ENCODE assay signal across 14 cellular contexts in genomic region chr15:62844564-62845235, GRCh38.
"Had no signal": no experiment of that assay in that cellular context is flagged by ENCODE, and none has a peak within 500 bp of the region (broad histone marks: within the 10 kb centered on the region; RNA-seq: fewer than 3 reads in every experiment).

No MANE protein-coding gene starts in this region.

- H3K27me3 ChIP-seq: adrenal gland, body of pancreas, dorsolateral prefrontal cortex, foreskin keratinocyte, heart right ventricle, tibial artery, vagina had no signal

- H3K36me3 Mint-ChIP-seq: natural killer cell had no signal

- H3K9me3 Mint-ChIP-seq: natural killer cell; stimulated activated effector memory CD8-positive, alpha-beta T cell treated with anti-CD3 and anti-CD28 coated beads, Interleukin-12 subunit alpha, Interleukin-12 subunit beta, amount 100 ng/mL, for 72 hours had no signal

- H3K4me1 ChIP-seq: adrenal gland, foreskin keratinocyte had no signal

- DNase-seq: activated naive CD4-positive, alpha-beta T cell treated with anti-CD3 and anti-CD28 coated beads, Interleukin-2, amount 50 U/mL, for 16 hours; body of pancreas; cerebellar nuclear complex; dorsolateral prefrontal cortex; foreskin keratinocyte; heart right ventricle; left ventricle myocardium superior; mucosa of descending colon; natural killer cell; tibial artery had no signal

- H3K9me3 ChIP-seq: adrenal gland, body of pancreas, heart right ventricle, mucosa of descending colon, tibial artery, vagina had no signal

- H3K27ac Mint-ChIP-seq: natural killer cell; stimulated activated effector memory CD8-positive, alpha-beta T cell treated with anti-CD3 and anti-CD28 coated beads, Interleukin-12 subunit alpha, Interleukin-12 subunit beta, amount 100 ng/mL, for 72 hours had no signal

- H3K4me3 ChIP-seq: adrenal gland, body of pancreas, dorsolateral prefrontal cortex, heart right ventricle, mucosa of descending colon, skin epidermis, tibial artery, vagina had no signal

- H3K4me3 Mint-ChIP-seq: natural killer cell; stimulated activated effector memory CD8-positive, alpha-beta T cell treated with anti-CD3 and anti-CD28 coated beads, Interleukin-12 subunit alpha, Interleukin-12 subunit beta, amount 100 ng/mL, for 72 hours had no signal

- H3K27ac ChIP-seq: adrenal gland, body of pancreas, dorsolateral prefrontal cortex, foreskin keratinocyte, skin epidermis, tibial artery, vagina had no signal

- H3K4me1 Mint-ChIP-seq: natural killer cell; stimulated activated effector memory CD8-positive, alpha-beta T cell treated with anti-CD3 and anti-CD28 coated beads, Interleukin-12 subunit alpha, Interleukin-12 subunit beta, amount 100 ng/mL, for 72 hours had no signal
